In genomic region chr3:188262913-188263683, GRCh38 we compare ENCODE assay signal across 11 cellular contexts.
DNase-seq lines count a peak whose midpoint lies in the region; ATAC-seq and TF ChIP-seq lines count a peak whose summit lies in the region.
"Had no signal": no experiment of that assay in that cellular context is flagged by ENCODE, and none has a peak within 500 bp of the region (broad histone marks: within the 10 kb centered on the region; RNA-seq: fewer than 3 reads in every experiment).

No MANE protein-coding gene starts in this region.

- H3K27me3 Mint-ChIP-seq in progenitor cell of endocrine pancreas: no peaks in the 10 kb centered on the region
- H3K27me3 Mint-ChIP-seq: activated naive CD4-positive, alpha-beta T cell treated with anti-CD3 and anti-CD28 coated beads, Interleukin-2, amount 50 U/mL, for 24 hours had no signal

- peaks cover 22% of the 10 kb centered on the region for H3K4me1 Mint-ChIP-seq in progenitor cell of endocrine pancreas (ENCODE audit: low read depth)

- no peak overlapping the region for H3K4me3 Mint-ChIP-seq in progenitor cell of endocrine pancreas (ENCODE audit: low read depth)
- H3K4me3 Mint-ChIP-seq: activated naive CD4-positive, alpha-beta T cell treated with anti-CD3 and anti-CD28 coated beads, Interleukin-2, amount 50 U/mL, for 24 hours had no signal

- H3K36me3 Mint-ChIP-seq in progenitor cell of endocrine pancreas (ENCODE audit: insufficient read depth): peaks cover 3% of the 10 kb centered on the region

- no peak for ATAC-seq in GM21423 (IDR thresholded peaks at IDR 0.05; ENCODE audit: unreplicated experiment)

- DNase-seq in DMS153 (lab: John Stamatoyannopoulos, UW): peak; percentile 64
- DNase-seq in SHP77 (lab: John Stamatoyannopoulos, UW): peak; percentile 48 to 60
- peak; percentile 91 to 92 for DNase-seq in foreskin fibroblast
- no peak for DNase-seq in progenitor cell of endocrine pancreas (ENCODE audit: low spot score, unreplicated experiment)
- DNase-seq in HuH-7 (ENCODE audit: low spot score): no peak
- no peak for DNase-seq in D341Med (ENCODE audit: low spot score)
- DNase-seq in dedifferentiated amniotic fluid mesenchymal stem cell (ENCODE audit: extremely low spot score): no peak
- DNase-seq: GDM1; stimulated activated CD4-positive, alpha-beta T cell treated with anti-CD3 and anti-CD28 coated beads, Interleukin-1b, Interleukin-23, amount 100 ng/mL, for 48 hours had no signal

- H3K4me3 ChIP-seq in foreskin fibroblast (ENCODE audit: low read depth in 1 of 2, low read length in 2 of 2): no peak overlapping the region

- H3K27ac Mint-ChIP-seq in progenitor cell of endocrine pancreas: peak overlapping the region; percentile 63
- H3K27ac Mint-ChIP-seq: activated naive CD4-positive, alpha-beta T cell treated with anti-CD3 and anti-CD28 coated beads, Interleukin-2, amount 50 U/mL, for 24 hours had no signal

- TF ChIP-seq CTCF in foreskin fibroblast (IDR thresholded peaks at IDR 0.05; ENCODE audit: low read depth, low read length) (no peak), progenitor cell of endocrine pancreas (IDR thresholded peaks at IDR 0.05; ENCODE audit: unreplicated experiment) (no peak)

- H3K9me3 Mint-ChIP-seq in progenitor cell of endocrine pancreas (ENCODE audit: low read depth): no peaks in the 10 kb centered on the region
- H3K9me3 Mint-ChIP-seq: activated naive CD4-positive, alpha-beta T cell treated with anti-CD3 and anti-CD28 coated beads, Interleukin-2, amount 50 U/mL, for 24 hours had no signal

Comparison
In these comparisons a context has a peak if more than half of its experiments do, and no peak if none do; other contexts are left out.
1. DNase-seq: peak in DMS153 (single experiment), SHP77 (2 of 2) and foreskin fibroblast (2 of 2); none in progenitor cell of endocrine pancreas (single experiment), HuH-7 (single experiment), D341Med (single experiment) and dedifferentiated amniotic fluid mesenchymal stem cell (single experiment).